Comparison of ENCODE assay signal across 24 cellular contexts in the genomic region with DNA sequence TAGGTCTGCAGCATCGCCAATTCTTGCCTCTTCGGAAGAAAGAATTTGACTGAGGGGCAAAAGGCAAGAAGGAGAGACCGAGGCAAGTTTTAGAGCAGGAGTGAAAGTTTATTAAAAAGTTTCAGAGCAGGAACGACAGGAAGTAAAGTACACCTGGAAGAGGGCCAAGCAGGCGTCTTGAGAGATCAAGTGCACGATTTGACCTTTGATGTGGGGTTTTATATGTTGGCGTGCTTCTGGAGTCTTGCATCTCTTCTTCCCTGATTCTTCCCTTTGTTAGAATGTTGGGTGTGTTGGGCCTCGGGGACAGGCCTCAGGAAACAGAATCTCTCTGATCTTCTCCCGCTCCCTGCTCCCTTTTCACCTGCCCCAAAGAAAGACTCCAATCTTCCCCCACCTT. TPM values are rescaled to one million over a fixed set of nuclear protein-coding genes. Genes with fewer than 3 reads are reported as not detected.
DNase-seq lines count a peak whose midpoint lies in the region; ATAC-seq, FAIRE-seq and TF ChIP-seq lines count a peak whose summit lies in the region.
"Had no signal": no experiment of that assay in that cellular context is flagged by ENCODE, and none has a peak within 500 bp of the region (broad histone marks: within the 10 kb centered on the region; RNA-seq: fewer than 3 reads in every experiment).

No MANE protein-coding gene starts in this region.

- no peak for ATAC-seq in right cardiac atrium
- ATAC-seq: body of pancreas; Panc1; right lobe of liver; stimulated activated effector memory CD8-positive, alpha-beta T cell treated with anti-CD3 and anti-CD28 coated beads, Interleukin-12 subunit alpha, Interleukin-12 subunit beta, amount 100 ng/mL, for 72 hours had no signal

- H3K4me1 ChIP-seq in right cardiac atrium (ENCODE audit: control insufficient read depth, insufficient read depth, low read length) (no peaks in the 10 kb centered on the region), right atrium auricular region (no peaks in the 10 kb centered on the region), small intestine (ENCODE audit: control insufficient read depth in 2 of 2, insufficient read depth in 1 of 2, low read depth in 1 of 2, low read length in 1 of 2) (peaks cover 0 to 2% of the 10 kb centered on the region in 2 donors)
- H3K4me1 ChIP-seq: body of pancreas, right lobe of liver had no signal

- H3K27me3 ChIP-seq in right cardiac atrium (ENCODE audit: control insufficient read depth, insufficient read depth): no peaks in the 10 kb centered on the region
- no peaks in the 10 kb centered on the region for H3K27me3 ChIP-seq in right atrium auricular region
- no peaks in the 10 kb centered on the region for H3K27me3 ChIP-seq in small intestine (ENCODE audit: control insufficient read depth in 2 of 2, insufficient read depth in 2 of 2, low read length in 2 of 2)
- H3K27me3 ChIP-seq: body of pancreas, right lobe of liver, SJSA1 had no signal

- H3K4me3 ChIP-seq in right cardiac atrium (ENCODE audit: low read length): no peak overlapping the region
- H3K4me3 ChIP-seq in right atrium auricular region: no peak overlapping the region
- H3K4me3 ChIP-seq in small intestine (ENCODE audit: low read depth in 1 of 2, low read length in 2 of 2): no peak overlapping the region
- H3K4me3 ChIP-seq in coronary artery: no peak overlapping the region
- H3K4me3 ChIP-seq: body of pancreas, left ventricle myocardium inferior, right lobe of liver, SJSA1 had no signal

- FAIRE-seq in small intestine (lab: Jason Lieb, UNC) (no peak), D721Med (lab: Jason Lieb, UNC) (no peak)
- FAIRE-seq: endothelial cell of umbilical vein, GM18507 had no signal

- intact Hi-C loops in right cardiac atrium (cut with DNase I): no loop called here

- DNase-seq in right cardiac atrium (peak in 2 of 3 donors; percentile 7), right atrium auricular region (ENCODE audit: low spot score) (no peak), LoVo (ENCODE audit: low spot score) (peak; percentile 84), epithelial cell of prostate (ENCODE audit: low read depth, low spot score) (no peak), small intestine (peak; percentile 94), D721Med (ENCODE audit: insufficient read length, low spot score) (no peak), coronary artery (ENCODE audit: low spot score) (no peak), kidney glomerular epithelial cell (lab: John Stamatoyannopoulos, UW) (no peak)
- DNase-seq: activated B cell treated with CpG ODN at 0.5 μM for 24 hours; activated T-cell treated with anti-CD3 and anti-CD28 coated beads for 4 hours; body of pancreas; C1 segment of cervical spinal cord; Calu3; left ventricle myocardium inferior; NCI-H1105; NCI-H2029; NCI-H2227 treated with DMSO at 0.1 percent for 48 hours; right lobe of liver; stimulated activated CD4-positive, alpha-beta T cell treated with anti-CD3 and anti-CD28 coated beads, Interleukin-4, amount 100 ng/mL, for 24 hours had no signal

- H3K27ac ChIP-seq in right cardiac atrium (ENCODE audit: low read length) (no peak overlapping the region), right atrium auricular region (no peak overlapping the region), epithelial cell of prostate (peak overlapping the region; percentile 11), small intestine (ENCODE audit: low read depth in 1 of 2, low read length in 1 of 2) (peak overlapping the region; percentile 79 to 83), coronary artery (no peak overlapping the region)
- H3K27ac ChIP-seq: body of pancreas, left ventricle myocardium inferior, right lobe of liver, SJSA1 had no signal

- TF ChIP-seq CTCF in right atrium auricular region (IDR thresholded peaks at IDR 0.05) (no peak), D721Med (IDR thresholded peaks at IDR 0.05; ENCODE audit: insufficient read depth, missing control alignments) (no peak), coronary artery (IDR thresholded peaks at IDR 0.05) (no peak)

- WGBS in right cardiac atrium: 78% methylated on average over 9 of the region's 9 CpGs
- WGBS in small intestine, 3 donors: 30 to 50% (median 31%) methylated on average over 9 of the region's 9 CpGs

- no peaks in the 10 kb centered on the region for H3K36me3 ChIP-seq in right atrium auricular region
- H3K36me3 ChIP-seq in small intestine (ENCODE audit: control insufficient read depth in 2 of 2, insufficient read depth in 2 of 2, low read length in 2 of 2): no peaks in the 10 kb centered on the region
- H3K36me3 ChIP-seq: left ventricle myocardium inferior, right lobe of liver, SJSA1 had no signal

- no peaks in the 10 kb centered on the region for H3K9me3 ChIP-seq in right cardiac atrium (ENCODE audit: control insufficient read depth, low read length)
- H3K9me3 ChIP-seq in right atrium auricular region: no peaks in the 10 kb centered on the region
- no peaks in the 10 kb centered on the region for H3K9me3 ChIP-seq in small intestine (ENCODE audit: control insufficient read depth, low read depth)
- H3K9me3 ChIP-seq: body of pancreas, left ventricle myocardium inferior, right lobe of liver, SJSA1 had no signal

RNA-seq across cellular contexts. Expression of a gene that starts 40.6 kb away (rescaled TPM):
- 10 to 100 TPM; 22.9 to 44.9 (median 29.0) TPM for total RNA-seq in right cardiac atrium
- 36.9 TPM for polyA plus RNA-seq in right cardiac atrium
- 10 to 100 TPM; 37.6 to 59.6 TPM for total RNA-seq in right atrium auricular region
- polyA plus RNA-seq in small intestine: 100 to 1,000 TPM; 137 to 335 (median 268) TPM

Comparison
In these comparisons a context has a peak if more than half of its experiments do, and no peak if none do; other contexts are left out.
1. DNase-seq: peak in right cardiac atrium (2 of 3), LoVo (single experiment) and small intestine (single experiment); none in right atrium auricular region (single experiment), epithelial cell of prostate (single experiment), D721Med (single experiment), coronary artery (single experiment) and kidney glomerular epithelial cell (single experiment).
2. H3K27ac ChIP-seq: peak in epithelial cell of prostate (single experiment) and small intestine (2 of 2); none in right cardiac atrium (single experiment), right atrium auricular region (0 of 2) and coronary artery (0 of 2).